Comparison of ENCODE assay signal across 27 cellular contexts in the genomic region with DNA sequence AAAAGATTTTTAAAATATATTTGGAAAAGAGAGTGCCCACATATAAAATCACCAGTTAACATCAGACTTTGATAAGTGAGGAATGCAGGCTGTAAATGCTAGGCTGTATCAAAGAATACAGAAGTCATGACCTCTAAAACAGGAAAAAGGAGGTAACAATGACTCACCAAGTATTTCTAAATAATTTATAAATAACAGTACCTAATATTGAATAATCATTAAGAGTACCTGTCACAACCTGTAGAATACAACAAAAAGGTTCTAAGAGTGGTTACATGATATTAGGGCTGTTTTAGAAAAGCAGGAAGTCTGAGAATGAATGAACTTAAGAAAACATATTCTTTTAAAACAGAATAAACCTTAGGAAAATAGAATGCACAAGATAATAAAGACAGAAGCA.
"Had no signal": no experiment of that assay in that cellular context is flagged by ENCODE, and none has a peak within 500 bp of the region (broad histone marks: within the 10 kb centered on the region; RNA-seq: fewer than 3 reads in every experiment).

No MANE protein-coding gene starts in this region.

- FAIRE-seq: colon, endometrium, endothelial cell of umbilical vein, frontal cortex had no signal

- H3K4me3 ChIP-seq: colonic mucosa, coronary artery, dorsolateral prefrontal cortex, esophagus muscularis mucosa, esophagus squamous epithelium, gastrocnemius medialis, gastroesophageal sphincter, heart left ventricle, heart right ventricle had no signal

- DNase-seq: colonic mucosa; cortex of kidney; dermis blood vessel endothelial cell; effector CD4-positive, alpha-beta T cell; effector CD8-positive, alpha-beta T cell; effector memory CD4-positive, alpha-beta T cell; effector memory CD8-positive, alpha-beta T cell; erythroblast; esophagus squamous epithelium; foreskin fibroblast; foreskin melanocyte; gastrocnemius medialis; glutamatergic neuron; heart left ventricle; heart right ventricle had no signal

- H3K4me1 ChIP-seq: colonic mucosa, gastrocnemius medialis had no signal

- H3K9me3 ChIP-seq: colonic mucosa, esophagus muscularis mucosa, esophagus squamous epithelium, gastrocnemius medialis had no signal

- H3K4me1 Mint-ChIP-seq: endodermal cell had no signal

- H3K36me3 ChIP-seq: colonic mucosa, esophagus muscularis mucosa, esophagus squamous epithelium, gastrocnemius medialis, gastroesophageal sphincter, heart left ventricle, heart right ventricle had no signal

- H3K27me3 ChIP-seq: colonic mucosa, dorsolateral prefrontal cortex, esophagus muscularis mucosa had no signal

- H3K27ac Mint-ChIP-seq: dendritic cell treated with granulocyte-macrophage colony-stimulating factor and Interleukin-4, amounts not matched to agents 40 ng/mL and 50 ng/mL, for 4 days; effector memory CD8-positive, alpha-beta T cell; endodermal cell had no signal

- H3K27ac ChIP-seq: colonic mucosa, coronary artery, dorsolateral prefrontal cortex, epithelial cell of prostate, esophagus muscularis mucosa, esophagus squamous epithelium, foreskin keratinocyte, gastrocnemius medialis, gastroesophageal sphincter, heart left ventricle, heart right ventricle had no signal

- H3K4me3 Mint-ChIP-seq: dendritic cell treated with granulocyte-macrophage colony-stimulating factor and Interleukin-4, amounts not matched to agents 40 ng/mL and 50 ng/mL, for 4 days; effector memory CD8-positive, alpha-beta T cell; endodermal cell had no signal
